Comparison of ENCODE assay signal across 10 cellular contexts in genomic region chr2:27720004-27720551, GRCh38. TPM values are rescaled to one million over a fixed set of nuclear protein-coding genes. Genes with fewer than 3 reads are reported as not detected.
DNase-seq lines count a peak whose midpoint lies in the region; TF ChIP-seq lines count a peak whose summit lies in the region.
"Had no signal": no experiment of that assay in that cellular context is flagged by ENCODE, and none has a peak within 500 bp of the region (broad histone marks: within the 10 kb centered on the region; RNA-seq: fewer than 3 reads in every experiment).

No MANE protein-coding gene starts in this region.

- no peaks in the 10 kb centered on the region for H3K36me3 ChIP-seq in testis (ENCODE audit: low read depth, missing control alignments)

- TF ChIP-seq CTCF in fibroblast of the aortic adventitia (IDR thresholded peaks at IDR 0.05; ENCODE audit: insufficient read depth, low read length) (no peak), testis (IDR thresholded peaks at IDR 0.05) (no peak)

- H3K36me3 Mint-ChIP-seq in activated CD4-positive, alpha-beta T cell treated with anti-CD3 and anti-CD28 coated beads, Interleukin-2, amount 10 ng/mL, durations not matched to agents 24 days and 14 days (ENCODE audit: low read depth): no peaks in the 10 kb centered on the region

- peak overlapping the region; percentile 5 for H3K4me3 Mint-ChIP-seq in activated CD4-positive, alpha-beta T cell treated with anti-CD3 and anti-CD28 coated beads, Interleukin-2, amount 10 ng/mL, durations not matched to agents 24 days and 14 days
- H3K4me3 Mint-ChIP-seq: neural crest cell had no signal

- H3K9me3 ChIP-seq in testis: no peaks in the 10 kb centered on the region

- H3K9me3 Mint-ChIP-seq in activated CD4-positive, alpha-beta T cell treated with anti-CD3 and anti-CD28 coated beads, Interleukin-2, amount 10 ng/mL, durations not matched to agents 24 days and 14 days: no peaks in the 10 kb centered on the region
- H3K9me3 Mint-ChIP-seq: neural crest cell had no signal

- peaks cover 21% of the 10 kb centered on the region for H3K4me1 ChIP-seq in testis

- no peak overlapping the region for H3K27ac ChIP-seq in testis
- H3K27ac ChIP-seq: C4-2B had no signal

- no peaks in the 10 kb centered on the region for H3K27me3 ChIP-seq in testis

- 62 to 76% methylated on average over 7 of the region's 7 CpGs for WGBS in testis, 2 donors

- H3K4me3 ChIP-seq in fibroblast of the aortic adventitia (ENCODE audit: low read depth, low read length): no peak overlapping the region
- no peak overlapping the region for H3K4me3 ChIP-seq in testis

- peak; percentile 64 for DNase-seq in NK-92 treated with Interleukin-12 subunit alpha and Interleukin-12 subunit beta, amount 100 ng/mL, for 24 hours (lab: John Stamatoyannopoulos, UW)
- DNase-seq in NK-92 (lab: John Stamatoyannopoulos, UW; ENCODE audit: unreplicated experiment): no peak
- DNase-seq in activated CD4-positive, alpha-beta T cell treated with anti-CD3 and anti-CD28 coated beads, Interleukin-2, amount 10 ng/mL, durations not matched to agents 24 days and 14 days: peak; percentile 75
- DNase-seq in fibroblast of the aortic adventitia (ENCODE audit: low read depth): peak; percentile 91
- peak in 2 of 3 experiments; percentile 34 to 35 for DNase-seq in stimulated activated CD4-positive, alpha-beta T cell treated with anti-CD3 and anti-CD28 coated beads, TNF-alpha, amount 100 ng/mL, for 4 hours (ENCODE audit: low read depth in 3 of 3)
- DNase-seq in testis: no peak
- DNase-seq in D341Med (ENCODE audit: low spot score): no peak
- DNase-seq in retina: no peak

- no peak for TF ChIP-seq POLR2A in testis (IDR thresholded peaks at IDR 0.05)

- peaks cover 8% of the 10 kb centered on the region for H3K27me3 Mint-ChIP-seq in activated CD4-positive, alpha-beta T cell treated with anti-CD3 and anti-CD28 coated beads, Interleukin-2, amount 10 ng/mL, durations not matched to agents 24 days and 14 days

- intact Hi-C loops in activated CD4-positive, alpha-beta T cell treated with anti-CD3 and anti-CD28 coated beads, Interleukin-2, amount 10 ng/mL, durations not matched to agents 24 days and 14 days (cut with micrococcal nuclease): loop anchor here (5.0 kb wide), 1 partner anchor 672 kb away; the partner anchor contains the start of gene FOSL2
- intact Hi-C loops in testis (cut with DNase I; ENCODE audit: low total_unique reads): no loop called here

- H3K4me1 Mint-ChIP-seq in activated CD4-positive, alpha-beta T cell treated with anti-CD3 and anti-CD28 coated beads, Interleukin-2, amount 10 ng/mL, durations not matched to agents 24 days and 14 days: peaks cover 37% of the 10 kb centered on the region

- peak overlapping the region; percentile 5 for H3K27ac Mint-ChIP-seq in activated CD4-positive, alpha-beta T cell treated with anti-CD3 and anti-CD28 coated beads, Interleukin-2, amount 10 ng/mL, durations not matched to agents 24 days and 14 days

RNA-seq across cellular contexts. Expression of gene MRPL33, which starts 51.4 kb away (rescaled TPM):
- total RNA-seq in activated CD4-positive, alpha-beta T cell treated with anti-CD3 and anti-CD28 coated beads, Interleukin-2, amount 10 ng/mL, durations not matched to agents 24 days and 14 days: 59.0 and 59.6 TPM in 2 replicates
- 100 and 109 TPM in 2 replicates for total RNA-seq in fibroblast of the aortic adventitia (ENCODE audit: low replicate concordance)
- total RNA-seq in testis: 100 to 1,000 TPM; 142 to 175 TPM
- 204 TPM for polyA plus RNA-seq in testis (ENCODE audit: insufficient read depth, low read depth, low replicate concordance)

RNA-seq across cellular contexts. Expression of gene SLC4A1AP, which starts 56.4 kb away (rescaled TPM):
- total RNA-seq in activated CD4-positive, alpha-beta T cell treated with anti-CD3 and anti-CD28 coated beads, Interleukin-2, amount 10 ng/mL, durations not matched to agents 24 days and 14 days: 27.1 and 28.7 TPM in 2 replicates
- total RNA-seq in fibroblast of the aortic adventitia (ENCODE audit: low replicate concordance) (25.9 and 70.6 TPM in 2 replicates), testis (10 to 100 TPM; 55.3 to 56.5 TPM)
- polyA plus RNA-seq in testis (ENCODE audit: insufficient read depth, low read depth, low replicate concordance): 60.5 TPM

RNA-seq across cellular contexts. Expression of gene SUPT7L, which starts 56.7 kb away (rescaled TPM):
- total RNA-seq in activated CD4-positive, alpha-beta T cell treated with anti-CD3 and anti-CD28 coated beads, Interleukin-2, amount 10 ng/mL, durations not matched to agents 24 days and 14 days: 33.3 and 34.5 TPM in 2 replicates
- total RNA-seq in fibroblast of the aortic adventitia (ENCODE audit: low replicate concordance) (14.0 and 36.7 TPM in 2 replicates), testis (10 to 100 TPM; 39.3 to 39.9 TPM)
- 40.4 TPM for polyA plus RNA-seq in testis (ENCODE audit: insufficient read depth, low read depth, low replicate concordance)

Comparison
In these comparisons a context has a peak if more than half of its experiments do, and no peak if none do; other contexts are left out.
1. DNase-seq: peak in NK-92 treated with Interleukin-12 subunit alpha and Interleukin-12 subunit beta, amount 100 ng/mL, for 24 hours (single experiment), activated CD4-positive, alpha-beta T cell treated with anti-CD3 and anti-CD28 coated beads, Interleukin-2, amount 10 ng/mL, durations not matched to agents 24 days and 14 days (single experiment), fibroblast of the aortic adventitia (single experiment) and stimulated activated CD4-positive, alpha-beta T cell treated with anti-CD3 and anti-CD28 coated beads, TNF-alpha, amount 100 ng/mL, for 4 hours (2 of 3); none in NK-92 (single experiment), testis (single experiment), D341Med (single experiment) and retina (single experiment).